ENCODE assay signal across 19 cellular contexts in genomic region chr9:130058887-130059286, GRCh38.
"Had no signal": no experiment of that assay in that cellular context is flagged by ENCODE, and none has a peak within 500 bp of the region (broad histone marks: within the 10 kb centered on the region; RNA-seq: fewer than 3 reads in every experiment).

No MANE protein-coding gene starts in this region.

- H3K27me3 Mint-ChIP-seq: activated naive CD4-positive, alpha-beta T cell treated with anti-CD3 and anti-CD28 coated beads, Interleukin-2, amount 50 U/mL, for 24 hours; stimulated activated naive CD8-positive, alpha-beta T cell treated with anti-CD3 and anti-CD28 coated beads, Interleukin-15, amount 100 ng/mL, for 72 hours had no signal

- H3K4me3 ChIP-seq: dorsolateral prefrontal cortex, heart left ventricle, smooth muscle cell, upper lobe of right lung had no signal

- H3K27ac ChIP-seq: dorsolateral prefrontal cortex, epithelial cell of prostate, heart left ventricle, upper lobe of right lung, WERI-Rb-1 had no signal

- H3K27me3 ChIP-seq: dorsolateral prefrontal cortex, heart left ventricle, upper lobe of right lung had no signal

- H3K36me3 Mint-ChIP-seq: activated naive CD4-positive, alpha-beta T cell treated with anti-CD3 and anti-CD28 coated beads, Interleukin-2, amount 50 U/mL, for 24 hours; natural killer cell had no signal

- ATAC-seq: heart left ventricle, natural killer cell, sciatic nerve, upper lobe of right lung had no signal

- H3K9me3 Mint-ChIP-seq: activated naive CD4-positive, alpha-beta T cell treated with anti-CD3 and anti-CD28 coated beads, Interleukin-2, amount 50 U/mL, for 24 hours; immature natural killer cell; natural killer cell; stimulated activated naive CD8-positive, alpha-beta T cell treated with anti-CD3 and anti-CD28 coated beads, Interleukin-15, amount 100 ng/mL, for 72 hours had no signal

- H3K27ac Mint-ChIP-seq: activated naive CD4-positive, alpha-beta T cell treated with anti-CD3 and anti-CD28 coated beads, Interleukin-2, amount 50 U/mL, for 24 hours; natural killer cell; stimulated activated naive CD8-positive, alpha-beta T cell treated with anti-CD3 and anti-CD28 coated beads, Interleukin-15, amount 100 ng/mL, for 72 hours had no signal

- H3K4me2 ChIP-seq: smooth muscle cell had no signal

- DNase-seq: activated CD4-positive, alpha-beta T cell treated with anti-CD3 and anti-CD28 coated beads for 1 hour; activated CD8-positive, alpha-beta memory T cell treated with anti-CD3 and anti-CD28 coated beads for 24 hours; activated CD8-positive, alpha-beta memory T cell treated with anti-CD3 and anti-CD28 coated beads, Interleukin-2, amount 50 U/mL, for 48 hours; activated gamma-delta T cell; cerebellar nuclear complex; dorsolateral prefrontal cortex; heart left ventricle; immature natural killer cell; natural killer cell; stimulated activated CD4-positive, alpha-beta T cell treated with anti-CD3 and anti-CD28 coated beads, Interleukin-4, amount 100 ng/mL, for 1 hour; stimulated activated naive CD8-positive, alpha-beta T cell treated with anti-CD3 and anti-CD28 coated beads, Interleukin-15, amount 100 ng/mL, for 72 hours; upper lobe of right lung; WERI-Rb-1 had no signal

- H3K4me3 Mint-ChIP-seq: activated naive CD4-positive, alpha-beta T cell treated with anti-CD3 and anti-CD28 coated beads, Interleukin-2, amount 50 U/mL, for 24 hours; immature natural killer cell; natural killer cell; stimulated activated naive CD8-positive, alpha-beta T cell treated with anti-CD3 and anti-CD28 coated beads, Interleukin-15, amount 100 ng/mL, for 72 hours had no signal

- FAIRE-seq: bronchial epithelial cell, frontal cortex had no signal

- H3K9me3 ChIP-seq: heart left ventricle, upper lobe of right lung had no signal
